In the genomic region with DNA sequence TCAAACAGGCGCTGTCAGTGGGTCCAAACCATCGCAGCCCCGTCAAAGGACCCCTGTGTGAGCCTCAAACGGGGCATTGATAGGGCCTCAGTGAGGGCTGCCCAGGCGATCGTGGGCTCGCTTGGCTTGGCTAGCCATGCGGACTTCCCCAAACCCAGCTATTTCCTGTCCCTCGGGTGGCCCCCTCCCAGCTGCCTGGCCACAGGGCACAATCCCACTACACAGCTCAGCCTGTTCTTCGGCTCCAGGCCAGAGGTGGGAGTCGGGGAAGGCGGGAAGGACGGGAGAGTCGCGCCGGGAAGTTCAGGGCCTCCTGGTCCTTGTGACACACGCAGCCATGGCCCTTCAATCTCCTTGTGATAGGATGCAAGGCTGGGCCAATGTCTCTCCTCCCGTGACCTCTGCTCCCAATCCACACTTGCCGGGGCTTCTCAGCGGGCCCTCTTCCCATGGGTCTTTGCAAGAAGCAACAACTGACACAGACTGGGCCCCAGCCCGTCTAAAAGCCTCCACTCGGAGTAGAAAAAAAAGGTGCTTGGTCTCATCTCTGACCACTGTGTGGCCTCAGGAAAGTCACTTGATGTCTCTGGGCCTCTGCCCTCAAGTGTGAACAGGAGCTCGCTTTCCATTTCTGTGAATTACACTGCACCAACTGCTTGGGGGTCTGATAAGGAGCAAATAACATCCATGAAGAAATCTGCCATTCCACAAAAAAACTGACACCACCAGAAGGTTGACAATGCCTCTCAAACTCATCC, we compare ENCODE assay signal across 13 cellular contexts. TPM values are rescaled to one million over a fixed set of nuclear protein-coding genes. Genes with fewer than 3 reads are reported as not detected.
DNase-seq lines count a peak whose midpoint lies in the region; ATAC-seq and TF ChIP-seq lines count a peak whose summit lies in the region.
"Had no signal": no experiment of that assay in that cellular context is flagged by ENCODE, and none has a peak within 500 bp of the region (broad histone marks: within the 10 kb centered on the region; RNA-seq: fewer than 3 reads in every experiment).

No MANE protein-coding gene starts in this region.

- CTCF ChIA-PET in activated CD8-positive, alpha-beta T cell treated with anti-CD3 and anti-CD28 coated beads, Interleukin-2, amount 10 ng/mL, durations not matched to agents 7 days and 5 days (lab: Charles Lee) = interaction anchor here (0.7 to 5.3 kb wide), 5 partner anchors 11 to 198 kb away, joined by 3 to 45 read pairs (median 4); no protein-coding TSS in a partner anchor
- CTCF ChIA-PET in activated CD8-positive, alpha-beta T cell treated with anti-CD3 and anti-CD28 coated beads for 36 hours (lab: Charles Lee) = interaction anchor here (1.0 to 9.2 kb wide), 4 partner anchors 11 to 52 kb away, joined by 3 to 132 read pairs (median 10); no protein-coding TSS in a partner anchor

- 0 out of 2 replicates have a peak, but pooled peaks cover 6% of the 10 kb centered on the region for H3K36me3 ChIP-seq in Karpas-422 (ENCODE audit: insufficient read depth, low read length)

- H3K4me2 ChIP-seq in Karpas-422 (ENCODE audit: low read depth, low read length, poor library complexity, severe bottlenecking) = peak overlapping the region; percentile 50

- intact Hi-C loops in activated CD8-positive, alpha-beta T cell treated with anti-CD3 and anti-CD28 coated beads for 36 hours (cut with micrococcal nuclease) = no loop called here

- no peaks in the 10 kb centered on the region for H3K79me2 ChIP-seq in Karpas-422 (ENCODE audit: low read length)

- H3K27me3 Mint-ChIP-seq in activated CD8-positive, alpha-beta T cell treated with anti-CD3 and anti-CD28 coated beads, Interleukin-2, amount 10 ng/mL, durations not matched to agents 7 days and 5 days (ENCODE audit: low read depth) = no peaks in the 10 kb centered on the region
- no peaks in the 10 kb centered on the region for H3K27me3 Mint-ChIP-seq in activated CD8-positive, alpha-beta T cell treated with anti-CD3 and anti-CD28 coated beads for 36 hours
- H3K27me3 Mint-ChIP-seq in stimulated activated memory B cell treated with anti-CD40 and anti-IgM and Interleukin-4, amounts not matched to agents 10 μg/mL and 1 μg/mL and 100 μg/mL, for 72 hours = no peaks in the 10 kb centered on the region

- peaks cover 21% of the 10 kb centered on the region for H3K4me1 Mint-ChIP-seq in activated CD8-positive, alpha-beta T cell treated with anti-CD3 and anti-CD28 coated beads, Interleukin-2, amount 10 ng/mL, durations not matched to agents 7 days and 5 days (ENCODE audit: low read depth)
- H3K4me1 Mint-ChIP-seq in activated CD8-positive, alpha-beta T cell treated with anti-CD3 and anti-CD28 coated beads for 36 hours (ENCODE audit: low read depth) = peaks cover 15% of the 10 kb centered on the region
- H3K4me1 Mint-ChIP-seq in stimulated activated memory B cell treated with anti-CD40 and anti-IgM and Interleukin-4, amounts not matched to agents 10 μg/mL and 1 μg/mL and 100 μg/mL, for 72 hours = peaks cover 71% of the 10 kb centered on the region

- H3K9me3 ChIP-seq in Karpas-422 (ENCODE audit: low read length) = no peaks in the 10 kb centered on the region

- POLR2A ChIA-PET in activated CD8-positive, alpha-beta T cell treated with anti-CD3 and anti-CD28 coated beads, Interleukin-2, amount 10 ng/mL, durations not matched to agents 7 days and 5 days (lab: Charles Lee) = interaction anchor here (0.6 to 1.6 kb wide), 4 partner anchors 11 to 661 kb away, joined by 3 to 9 read pairs (median 3); no protein-coding TSS in a partner anchor
- POLR2A ChIA-PET in activated CD8-positive, alpha-beta T cell treated with anti-CD3 and anti-CD28 coated beads for 36 hours (lab: Charles Lee) = interaction anchor here (0.8 to 36.3 kb wide), 6 partner anchors 11 to 48 kb away, joined by 4 to 671 read pairs (median 10); partner anchors contain the start of gene LAPTM5

- peaks cover 53% of the 10 kb centered on the region for H3K4me1 ChIP-seq in Karpas-422 (ENCODE audit: low read length)
- H3K4me1 ChIP-seq: foreskin keratinocyte had no signal

- TF ChIP-seq CTCF in activated CD8-positive, alpha-beta T cell treated with anti-CD3 and anti-CD28 coated beads for 36 hours (IDR thresholded peaks at IDR 0.05) = no peak

- H3K4me3 ChIP-seq in Karpas-422 (ENCODE audit: low read length) = peak overlapping the region; percentile 23; the same call in 1 of the 2 replicates

- H3K9ac ChIP-seq in Karpas-422 (ENCODE audit: low read length) = peak overlapping the region; percentile 27

- no peak for DNase-seq in activated CD8-positive, alpha-beta T cell treated with anti-CD3 and anti-CD28 coated beads, Interleukin-2, amount 10 ng/mL, durations not matched to agents 7 days and 5 days
- no peak for DNase-seq in activated CD8-positive, alpha-beta T cell treated with anti-CD3 and anti-CD28 coated beads for 36 hours
- DNase-seq in Karpas-422 (peak; percentile 74), glomerular visceral epithelial cell (ENCODE audit: extremely low spot score) (peak; percentile 84)
- DNase-seq in stimulated activated CD4-positive, alpha-beta T cell treated with anti-CD3 and anti-CD28 coated beads, Interleukin-4, amount 100 ng/mL, for 24 hours = no peak
- no peak for DNase-seq in stimulated activated CD4-positive, alpha-beta T cell treated with anti-CD3 and anti-CD28 coated beads, Interleukin-4, amount 100 ng/mL, for 1 hour
- DNase-seq: effector CD4-positive, alpha-beta T cell; foreskin keratinocyte had no signal

- peak overlapping the region; percentile 66 for H3K27ac Mint-ChIP-seq in activated CD8-positive, alpha-beta T cell treated with anti-CD3 and anti-CD28 coated beads, Interleukin-2, amount 10 ng/mL, durations not matched to agents 7 days and 5 days
- no peak overlapping the region for H3K27ac Mint-ChIP-seq in activated CD8-positive, alpha-beta T cell treated with anti-CD3 and anti-CD28 coated beads for 36 hours
- peak overlapping the region; percentile 92 for H3K27ac Mint-ChIP-seq in stimulated activated memory B cell treated with anti-CD40 and anti-IgM and Interleukin-4, amounts not matched to agents 10 μg/mL and 1 μg/mL and 100 μg/mL, for 72 hours

- H3K9me3 Mint-ChIP-seq in activated CD8-positive, alpha-beta T cell treated with anti-CD3 and anti-CD28 coated beads, Interleukin-2, amount 10 ng/mL, durations not matched to agents 7 days and 5 days (ENCODE audit: insufficient read depth) = no peaks in the 10 kb centered on the region
- no peaks in the 10 kb centered on the region for H3K9me3 Mint-ChIP-seq in activated CD8-positive, alpha-beta T cell treated with anti-CD3 and anti-CD28 coated beads for 36 hours
- no peaks in the 10 kb centered on the region for H3K9me3 Mint-ChIP-seq in stimulated activated memory B cell treated with anti-CD40 and anti-IgM and Interleukin-4, amounts not matched to agents 10 μg/mL and 1 μg/mL and 100 μg/mL, for 72 hours

- H3K9me2 ChIP-seq in Karpas-422 (replicated peaks; ENCODE audit: insufficient read depth, low read length) = no peaks in the 10 kb centered on the region

- no peak overlapping the region for H2AFZ ChIP-seq in Karpas-422 (ENCODE audit: low read length)

- H4K20me1 ChIP-seq in Karpas-422 (ENCODE audit: insufficient read depth, low read depth, low read length) = no peaks in the 10 kb centered on the region

- H3K36me3 Mint-ChIP-seq in activated CD8-positive, alpha-beta T cell treated with anti-CD3 and anti-CD28 coated beads, Interleukin-2, amount 10 ng/mL, durations not matched to agents 7 days and 5 days (ENCODE audit: low read depth) = peaks cover 31% of the 10 kb centered on the region
- peaks cover 26% of the 10 kb centered on the region for H3K36me3 Mint-ChIP-seq in activated CD8-positive, alpha-beta T cell treated with anti-CD3 and anti-CD28 coated beads for 36 hours (ENCODE audit: low read depth)
- peaks cover 26% of the 10 kb centered on the region for H3K36me3 Mint-ChIP-seq in stimulated activated memory B cell treated with anti-CD40 and anti-IgM and Interleukin-4, amounts not matched to agents 10 μg/mL and 1 μg/mL and 100 μg/mL, for 72 hours

- no peak for ATAC-seq in activated CD8-positive, alpha-beta T cell treated with anti-CD3 and anti-CD28 coated beads, Interleukin-2, amount 10 ng/mL, durations not matched to agents 7 days and 5 days
- ATAC-seq in activated CD8-positive, alpha-beta T cell treated with anti-CD3 and anti-CD28 coated beads for 36 hours = no peak
- peak; percentile 75 for ATAC-seq in stimulated activated memory B cell treated with anti-CD40 and anti-IgM and Interleukin-4, amounts not matched to agents 10 μg/mL and 1 μg/mL and 100 μg/mL, for 72 hours
- ATAC-seq in GM19395 (IDR thresholded peaks at IDR 0.05; ENCODE audit: unreplicated experiment) = no peak
- ATAC-seq: foreskin keratinocyte, Panc1 had no signal

- no peak overlapping the region for H3K4me3 Mint-ChIP-seq in activated CD8-positive, alpha-beta T cell treated with anti-CD3 and anti-CD28 coated beads, Interleukin-2, amount 10 ng/mL, durations not matched to agents 7 days and 5 days
- H3K4me3 Mint-ChIP-seq in activated CD8-positive, alpha-beta T cell treated with anti-CD3 and anti-CD28 coated beads for 36 hours = no peak overlapping the region
- peak overlapping the region; percentile 47 for H3K4me3 Mint-ChIP-seq in stimulated activated memory B cell treated with anti-CD40 and anti-IgM and Interleukin-4, amounts not matched to agents 10 μg/mL and 1 μg/mL and 100 μg/mL, for 72 hours

- no peaks in the 10 kb centered on the region for H3K27me3 ChIP-seq in Karpas-422 (ENCODE audit: low read length)
- H3K27me3 ChIP-seq: foreskin keratinocyte had no signal

- H3K27ac ChIP-seq in Karpas-422 (ENCODE audit: low read length) = no peak overlapping the region
- H3K27ac ChIP-seq: foreskin keratinocyte had no signal

RNA-seq across cellular contexts. Expression of gene MATN1, which starts 7.1 kb away (rescaled TPM):
- not detected for total RNA-seq in activated CD8-positive, alpha-beta T cell treated with anti-CD3 and anti-CD28 coated beads, Interleukin-2, amount 10 ng/mL, durations not matched to agents 7 days and 5 days
- total RNA-seq in activated CD8-positive, alpha-beta T cell treated with anti-CD3 and anti-CD28 coated beads for 36 hours = 1 to 10 TPM in 1 of 2 experiments, under 1 TPM in 1; 0.45 to 1.4 TPM
- total RNA-seq in Karpas-422 (2014; rRNA removed; shearing (Covaris generic); ENCODE audit: low replicate concordance) = 0.19 and 1.2 TPM in 2 replicates
- total RNA-seq: A172, ureter had no signal

RNA-seq across cellular contexts. Expression of gene LAPTM5, which starts 27.0 kb away (rescaled TPM):
- total RNA-seq in activated CD8-positive, alpha-beta T cell treated with anti-CD3 and anti-CD28 coated beads, Interleukin-2, amount 10 ng/mL, durations not matched to agents 7 days and 5 days = 100 to 1,000 TPM; 407 to 413 TPM
- total RNA-seq in activated CD8-positive, alpha-beta T cell treated with anti-CD3 and anti-CD28 coated beads for 36 hours = 100 to 1,000 TPM; 229 to 237 TPM
- 117 and 184 TPM in 2 replicates for total RNA-seq in Karpas-422 (2014; rRNA removed; shearing (Covaris generic); ENCODE audit: low replicate concordance)
- total RNA-seq: A172, foreskin keratinocyte had no signal

Comparison
In these comparisons a context has a peak if more than half of its experiments do, and no peak if none do; other contexts are left out.
1. DNase-seq: peak in Karpas-422 (single experiment) and glomerular visceral epithelial cell (single experiment); none in activated CD8-positive, alpha-beta T cell treated with anti-CD3 and anti-CD28 coated beads, Interleukin-2, amount 10 ng/mL, durations not matched to agents 7 days and 5 days (single experiment), activated CD8-positive, alpha-beta T cell treated with anti-CD3 and anti-CD28 coated beads for 36 hours (single experiment), stimulated activated CD4-positive, alpha-beta T cell treated with anti-CD3 and anti-CD28 coated beads, Interleukin-4, amount 100 ng/mL, for 24 hours (single experiment) and stimulated activated CD4-positive, alpha-beta T cell treated with anti-CD3 and anti-CD28 coated beads, Interleukin-4, amount 100 ng/mL, for 1 hour (single experiment).